ENCODE assay signal across 7 cellular contexts in the genomic region with DNA sequence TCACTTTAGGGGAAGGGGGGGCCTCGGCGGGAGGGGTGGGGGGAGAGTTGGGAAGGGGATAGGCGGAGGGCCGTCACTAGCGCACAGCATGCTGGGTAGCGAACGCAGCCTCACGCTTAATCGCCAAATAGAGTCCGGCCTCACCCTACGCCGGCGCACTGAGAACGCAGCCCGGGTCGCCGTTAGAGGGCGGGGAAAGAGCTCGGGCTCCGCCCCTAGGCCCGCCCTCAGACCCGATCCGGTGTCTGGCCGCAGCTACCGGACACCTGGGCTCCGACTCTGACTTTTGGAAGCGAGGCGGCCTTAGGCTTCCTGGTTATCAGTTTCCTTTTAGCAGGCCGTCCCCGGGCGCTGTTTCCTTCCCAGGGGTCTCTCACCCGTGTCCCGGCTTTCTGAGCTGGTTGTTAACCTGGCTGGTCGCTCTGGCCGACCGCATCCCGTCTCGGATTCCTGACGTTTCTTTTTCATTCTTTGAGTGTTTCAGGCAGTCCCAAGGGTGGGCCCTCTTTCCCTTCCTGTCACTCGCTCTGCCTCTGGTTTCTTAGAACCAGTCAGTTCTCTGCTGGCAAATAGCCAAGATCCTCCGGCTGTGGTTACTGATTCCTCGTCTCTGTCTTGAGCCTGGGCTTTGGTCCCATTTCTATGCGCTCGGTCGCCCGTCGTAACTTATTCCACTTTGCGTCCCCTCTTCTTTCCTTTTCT.
A peak's percentile ranks its signal among the peaks of the same experiment; 100 is the strongest.
DNase-seq lines count a peak whose midpoint lies in the region; ATAC-seq and TF ChIP-seq lines count a peak whose summit lies in the region.

No MANE protein-coding gene starts in this region.

- peak; percentile 99 for DNase-seq in NCI-H2029 treated with DMSO at 0.1 percent for 48 hours (lab: John Stamatoyannopoulos, UW)
- peak; percentile 92 for DNase-seq in T1000 (lab: John Stamatoyannopoulos, UW)
- DNase-seq in astrocyte of the spinal cord (ENCODE audit: low read depth, low spot score), result peak; percentile 98
- DNase-seq in hypothalamus (lab: John Stamatoyannopoulos, UW), result peak; percentile 73 to 98 (median 95)
- peak; percentile 89 for DNase-seq in retinal pigment epithelial cell (ENCODE audit: low read depth)

- TF ChIP-seq CTCF in astrocyte of the spinal cord (IDR thresholded peaks at IDR 0.05; ENCODE audit: low read depth, low read length) (no peak), retinal pigment epithelial cell (conservative IDR thresholded peaks at IDR 0.05; ENCODE audit: low read depth, low read length) (no peak)

- in situ Hi-C loops in astrocyte of the spinal cord (cut with HindIII; ENCODE audit: low sequenced_read_pairs), result no loop called here

- ATAC-seq in GM18511 (IDR thresholded peaks at IDR 0.05; ENCODE audit: unreplicated experiment) (peak; percentile 93), HG03025 (IDR thresholded peaks at IDR 0.05; ENCODE audit: low FRiP score, unreplicated experiment) (peak; percentile 89)

- H3K4me3 ChIP-seq in astrocyte of the spinal cord (ENCODE audit: low read depth, low read length) (peak overlapping the region; percentile 63), retinal pigment epithelial cell (ENCODE audit: low read length) (peak overlapping the region; percentile 97)

Comparison
In these comparisons a context has a peak if more than half of its experiments do, and no peak if none do; other contexts are left out.
1. Peak in every context shown above with its lines: DNase-seq, ATAC-seq and H3K4me3 ChIP-seq.